5 cellular contexts compared by ENCODE assay signal in the genomic region with DNA sequence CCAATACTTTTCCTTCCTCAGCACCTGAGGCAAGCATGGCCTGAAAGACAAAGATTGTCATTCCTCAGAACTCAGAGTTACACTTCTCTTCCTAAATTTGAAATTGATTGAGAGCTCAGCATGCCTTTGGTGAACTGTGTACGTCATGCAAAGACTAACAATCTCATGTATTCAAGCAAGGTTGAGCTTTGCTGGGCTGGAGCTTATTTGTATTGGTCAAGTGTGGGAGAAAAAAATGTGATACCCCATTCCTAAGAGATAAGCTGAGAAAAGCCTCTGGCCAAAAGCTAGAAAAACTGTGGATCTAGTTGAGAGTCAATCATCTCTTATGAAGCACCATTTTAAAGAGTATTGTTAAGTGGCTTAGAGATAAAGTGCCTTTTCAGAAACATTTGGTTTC.
"Had no signal": no experiment of that assay in that cellular context is flagged by ENCODE, and none has a peak within 500 bp of the region (broad histone marks: within the 10 kb centered on the region; RNA-seq: fewer than 3 reads in every experiment).

No MANE protein-coding gene starts in this region.

- ATAC-seq: K562 had no signal

- H3K9me3 Mint-ChIP-seq: H9 had no signal

- H3K4me3 ChIP-seq: GM23248, K562 had no signal

- H3K27ac Mint-ChIP-seq: H9 had no signal

- H3K4me3 Mint-ChIP-seq: H9 had no signal

- H3K4me1 Mint-ChIP-seq: H9 had no signal

- H3K27ac ChIP-seq: GM23248 had no signal

- DNase-seq: GM23248, H9, HCEC 1CT, IMR-90 had no signal
